ENCODE assay signal across 10 cellular contexts in the genomic region with DNA sequence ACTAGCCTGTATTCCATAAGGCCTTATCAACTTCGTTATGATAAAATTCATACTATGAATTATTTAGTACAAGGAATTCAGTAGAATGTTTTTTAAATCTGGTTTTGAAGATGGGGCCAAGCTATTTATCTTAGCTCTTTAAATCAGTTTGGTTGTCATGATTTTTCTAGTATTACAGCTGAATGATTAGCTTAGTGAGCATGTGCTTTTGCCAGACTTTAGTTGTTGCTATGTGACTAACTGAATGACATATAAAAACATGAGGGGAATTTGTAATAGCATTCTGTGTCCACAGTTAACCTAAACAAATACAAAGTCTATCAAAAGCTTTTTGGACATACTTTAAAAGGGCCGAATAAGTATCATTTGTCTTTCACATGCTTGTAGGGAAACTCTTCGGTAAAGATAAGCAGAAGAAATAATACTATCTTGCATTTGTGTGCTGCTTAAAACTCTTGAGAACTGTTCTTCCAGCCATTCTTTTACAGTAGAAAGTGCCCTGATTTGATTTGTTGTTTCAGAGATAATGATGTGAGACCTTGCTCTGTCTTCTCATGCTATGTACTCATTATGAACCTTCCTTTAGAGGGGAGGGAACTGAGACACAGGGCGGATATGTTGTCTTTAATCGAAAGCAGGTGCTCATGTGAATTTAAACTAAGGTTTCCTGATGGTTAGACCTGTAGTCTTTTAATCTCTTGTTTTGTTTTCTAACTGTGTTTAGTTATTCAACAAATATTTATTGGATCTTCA. TPM values are rescaled to one million over a fixed set of nuclear protein-coding genes. Genes with fewer than 3 reads are reported as not detected.
DNase-seq lines count a peak whose midpoint lies in the region; ATAC-seq and TF ChIP-seq lines count a peak whose summit lies in the region.
"Had no signal": no experiment of that assay in that cellular context is flagged by ENCODE, and none has a peak within 500 bp of the region (broad histone marks: within the 10 kb centered on the region; RNA-seq: fewer than 3 reads in every experiment).

No MANE protein-coding gene starts in this region.

- no peaks in the 10 kb centered on the region for H3K9me3 ChIP-seq in tibial nerve

- DNase-seq in EH (ENCODE audit: low read depth) (peak; percentile 75), LHCN-M2 (ENCODE audit: low read depth) (peak; percentile 56), fibroblast of peridontal ligament (ENCODE audit: extremely low read depth) (peak; percentile 80), NCI-H187 (lab: John Stamatoyannopoulos, UW) (no peak), tibial nerve (ENCODE audit: low spot score in 2 of 2) (no peak)
- no peak for DNase-seq in stimulated activated naive CD4-positive, alpha-beta T cell treated with Interleukin-2 at 50 U/mL for 16 hours (lab: John Stamatoyannopoulos, UW)
- no peak for DNase-seq in activated CD8-positive, alpha-beta memory T cell treated with anti-CD3 and anti-CD28 coated beads for 24 hours
- DNase-seq: stimulated activated CD4-positive, alpha-beta T cell treated with anti-CD3 and anti-CD28 coated beads, Interleukin-15, amount 100 ng/mL, for 24 hours had no signal

- no peak overlapping the region for H3K27ac ChIP-seq in tibial nerve

- peak; percentile 61 for ATAC-seq in GM21619 (IDR thresholded peaks at IDR 0.05; ENCODE audit: unreplicated experiment)
- ATAC-seq: Panc1 had no signal

- 64 to 65% methylated on average over 5 of the region's 5 CpGs for WGBS in tibial nerve, 2 donors

- TF ChIP-seq EP300 in tibial nerve (IDR thresholded peaks at IDR 0.05) = no peak

- H3K27me3 ChIP-seq in tibial nerve = no peaks in the 10 kb centered on the region

- H3K4me3 ChIP-seq in tibial nerve = no peak overlapping the region

- no peak for TF ChIP-seq POLR2A in tibial nerve (IDR thresholded peaks at IDR 0.05)

- H3K36me3 ChIP-seq in tibial nerve = no peaks in the 10 kb centered on the region

- peaks cover 0 to 93% (median 33%) of the 10 kb centered on the region in 4 donors for H3K4me1 ChIP-seq in tibial nerve

- no peak for TF ChIP-seq CTCF in tibial nerve (IDR thresholded peaks at IDR 0.05)

RNA-seq across cellular contexts. Expression of a gene that starts 18.8 kb away (rescaled TPM):
- 66.8 and 73.0 TPM in 2 replicates for total RNA-seq in LHCN-M2 (2014; rRNA removed)
- polyA plus RNA-seq in LHCN-M2 (2012) = 18.7 TPM
- total RNA-seq in tibial nerve = 100 to 1,000 TPM; 123 to 219 (median 141) TPM

Comparison
In these comparisons a context has a peak if more than half of its experiments do, and no peak if none do; other contexts are left out.
1. DNase-seq: peak in EH (single experiment), LHCN-M2 (single experiment) and fibroblast of peridontal ligament (single experiment); none in NCI-H187 (0 of 2), stimulated activated naive CD4-positive, alpha-beta T cell treated with Interleukin-2 at 50 U/mL for 16 hours (single experiment), activated CD8-positive, alpha-beta memory T cell treated with anti-CD3 and anti-CD28 coated beads for 24 hours (single experiment) and tibial nerve (0 of 2).